Comparison of ENCODE assay signal across 1 cellular context in genomic region chr7:157284229-157285014, GRCh38.
TF ChIP-seq lines count a peak whose summit lies in the region.

No MANE protein-coding gene starts in this region.

TF ChIP-seq in SK-N-SH, 30 proteins besides CTCF, POLR2A, EP300 and RAD21 (continued from another document):
- TF ChIP-seq ZBTB33 (IDR thresholded peaks at IDR 0.05; ENCODE audit: borderline replicate concordance, low read depth) (no peak), SIN3A (IDR thresholded peaks at IDR 0.05; ENCODE audit: borderline replicate concordance, low read depth, low read length) (no peak), JUND (IDR thresholded peaks at IDR 0.05) (no peak), REST (IDR thresholded peaks at IDR 0.05; ENCODE audit: low read depth, low read length) (no peak), POLR2AphosphoS5 (IDR thresholded peaks at IDR 0.05; ENCODE audit: low read depth, low read length) (no peak)
